ENCODE assay signal across 21 cellular contexts in the genomic region with DNA sequence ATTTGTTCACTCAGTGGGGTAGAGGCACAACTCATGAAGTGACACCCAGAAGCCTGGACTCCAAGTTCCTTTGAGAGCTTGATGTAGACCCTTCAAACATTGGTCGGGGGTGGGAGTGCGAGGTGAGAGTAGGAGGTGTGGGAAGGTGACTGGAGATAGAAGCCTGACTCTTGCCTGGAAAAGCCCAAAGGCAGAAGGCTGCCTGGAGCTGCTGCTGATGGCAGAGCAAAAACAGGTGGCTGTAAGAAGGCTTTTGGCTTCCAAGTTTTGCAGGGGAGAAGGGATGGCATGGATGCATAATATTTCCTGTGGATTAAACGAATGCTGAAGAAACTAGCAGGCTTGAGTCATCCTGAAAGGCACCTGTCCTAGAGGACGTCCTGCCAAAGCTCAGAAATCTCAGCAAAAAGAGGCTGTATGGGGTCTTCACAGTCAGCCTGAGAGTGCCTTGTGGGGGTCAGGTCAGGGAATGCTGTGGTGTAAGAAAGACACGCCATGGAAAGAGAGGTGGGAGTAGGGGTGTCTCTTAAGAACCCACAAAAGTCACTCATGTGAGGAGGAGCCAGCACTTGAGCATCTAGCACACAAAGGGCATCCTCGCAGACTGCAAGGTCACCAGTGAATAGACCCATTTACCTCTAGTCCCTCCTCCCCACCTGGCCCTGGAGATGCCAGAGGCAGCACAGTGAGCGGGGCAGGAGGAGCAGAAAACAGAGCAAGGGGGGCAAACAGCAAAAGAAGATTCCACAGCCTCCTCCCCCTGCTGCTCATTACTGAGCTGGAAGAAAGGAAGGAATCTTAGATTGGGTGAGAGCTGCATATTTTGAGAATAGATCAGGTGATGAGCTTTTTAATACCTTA. TPM values are rescaled to one million over a fixed set of nuclear protein-coding genes. Genes with fewer than 3 reads are reported as not detected.
"Had no signal": no experiment of that assay in that cellular context is flagged by ENCODE, and none has a peak within 500 bp of the region (broad histone marks: within the 10 kb centered on the region; RNA-seq: fewer than 3 reads in every experiment).

No MANE protein-coding gene starts in this region.

- DNase-seq: activated CD4-positive, alpha-beta memory T cell treated with anti-CD3 and anti-CD28 coated beads, Interleukin-2, amount 10 ng/mL, durations not matched to agents 7 days and 5 days; activated CD4-positive, alpha-beta T cell treated with anti-CD3 and anti-CD28 coated beads for 48 hours; activated CD4-positive, CD25-positive, alpha-beta regulatory T cell; activated effector memory CD4-positive, alpha-beta T cell treated with Interleukin-2 at 50 U/mL for 16 hours; activated naive CD4-positive, alpha-beta T cell treated with anti-CD3 and anti-CD28 coated beads, Interleukin-2, amount 10 ng/mL, durations not matched to agents 7 days and 5 days; activated naive CD8-positive, alpha-beta T cell treated with anti-CD3 and anti-CD28 coated beads, Interleukin-2, amount 50 U/mL, for 24 hours; activated T-cell treated with anti-CD3 and anti-CD28 coated beads, Interleukin-2, amount 50 U/mL, for 1 hour; brain microvascular endothelial cell; cerebellar nuclear complex; effector CD8-positive, alpha-beta T cell; heart left ventricle; islet precursor cell; left colon; lower lobe of right lung; stimulated activated naive CD8-positive, alpha-beta T cell treated with anti-CD3 and anti-CD28 coated beads, Interleukin-15, Interleukin-2, amounts not matched to agents 100 U/mL and 50 U/mL, for 24 hours; substantia nigra; tibial artery had no signal

- H3K36me3 Mint-ChIP-seq: activated naive CD4-positive, alpha-beta T cell treated with anti-CD3 and anti-CD28 coated beads, Interleukin-2, amount 10 ng/mL, durations not matched to agents 7 days and 5 days had no signal

- H3K9me3 Mint-ChIP-seq: activated CD4-positive, alpha-beta memory T cell treated with anti-CD3 and anti-CD28 coated beads, Interleukin-2, amount 10 ng/mL, durations not matched to agents 7 days and 5 days; activated naive CD4-positive, alpha-beta T cell treated with anti-CD3 and anti-CD28 coated beads, Interleukin-2, amount 10 ng/mL, durations not matched to agents 7 days and 5 days; activated naive CD8-positive, alpha-beta T cell treated with anti-CD3 and anti-CD28 coated beads, Interleukin-2, amount 50 U/mL, for 24 hours had no signal

- H3K27ac Mint-ChIP-seq: activated CD4-positive, alpha-beta memory T cell treated with anti-CD3 and anti-CD28 coated beads, Interleukin-2, amount 10 ng/mL, durations not matched to agents 7 days and 5 days; activated naive CD4-positive, alpha-beta T cell treated with anti-CD3 and anti-CD28 coated beads, Interleukin-2, amount 10 ng/mL, durations not matched to agents 7 days and 5 days; activated naive CD8-positive, alpha-beta T cell treated with anti-CD3 and anti-CD28 coated beads, Interleukin-2, amount 50 U/mL, for 24 hours; progenitor cell of endocrine pancreas had no signal

- H3K27me3 ChIP-seq: brain microvascular endothelial cell, esophagus muscularis mucosa, gastroesophageal sphincter, heart left ventricle, tibial artery had no signal

- H3K27ac ChIP-seq: brain microvascular endothelial cell, esophagus muscularis mucosa, gastroesophageal sphincter, heart left ventricle, lower lobe of right lung, tibial artery had no signal

- H3K27me3 Mint-ChIP-seq: activated CD4-positive, alpha-beta memory T cell treated with anti-CD3 and anti-CD28 coated beads, Interleukin-2, amount 10 ng/mL, durations not matched to agents 7 days and 5 days; activated naive CD4-positive, alpha-beta T cell treated with anti-CD3 and anti-CD28 coated beads, Interleukin-2, amount 10 ng/mL, durations not matched to agents 7 days and 5 days; activated naive CD8-positive, alpha-beta T cell treated with anti-CD3 and anti-CD28 coated beads, Interleukin-2, amount 50 U/mL, for 24 hours had no signal

- H3K4me3 ChIP-seq: esophagus muscularis mucosa, gastroesophageal sphincter, heart left ventricle, lower lobe of right lung, tibial artery had no signal

- H3K36me3 ChIP-seq: brain microvascular endothelial cell, esophagus muscularis mucosa, gastroesophageal sphincter, heart left ventricle, lower lobe of right lung, tibial artery had no signal

- H3K9me3 ChIP-seq: esophagus muscularis mucosa, gastroesophageal sphincter, heart left ventricle, lower lobe of right lung, tibial artery had no signal

- ATAC-seq: activated naive CD8-positive, alpha-beta T cell treated with anti-CD3 and anti-CD28 coated beads, Interleukin-2, amount 50 U/mL, for 24 hours; gastroesophageal sphincter; left colon; lower lobe of right lung; stimulated activated naive CD8-positive, alpha-beta T cell treated with anti-CD3 and anti-CD28 coated beads, Interleukin-15, Interleukin-2, amounts not matched to agents 100 U/mL and 50 U/mL, for 24 hours had no signal

- H3K4me3 Mint-ChIP-seq: activated CD4-positive, alpha-beta memory T cell treated with anti-CD3 and anti-CD28 coated beads, Interleukin-2, amount 10 ng/mL, durations not matched to agents 7 days and 5 days; activated naive CD4-positive, alpha-beta T cell treated with anti-CD3 and anti-CD28 coated beads, Interleukin-2, amount 10 ng/mL, durations not matched to agents 7 days and 5 days; activated naive CD8-positive, alpha-beta T cell treated with anti-CD3 and anti-CD28 coated beads, Interleukin-2, amount 50 U/mL, for 24 hours had no signal

RNA-seq across cellular contexts. Expression of gene MDH1B, which starts 37.8 kb away (rescaled TPM):
- total RNA-seq: endothelial cell of umbilical vein had no signal
